Comparison of ENCODE assay signal across 8 cellular contexts in the genomic region with DNA sequence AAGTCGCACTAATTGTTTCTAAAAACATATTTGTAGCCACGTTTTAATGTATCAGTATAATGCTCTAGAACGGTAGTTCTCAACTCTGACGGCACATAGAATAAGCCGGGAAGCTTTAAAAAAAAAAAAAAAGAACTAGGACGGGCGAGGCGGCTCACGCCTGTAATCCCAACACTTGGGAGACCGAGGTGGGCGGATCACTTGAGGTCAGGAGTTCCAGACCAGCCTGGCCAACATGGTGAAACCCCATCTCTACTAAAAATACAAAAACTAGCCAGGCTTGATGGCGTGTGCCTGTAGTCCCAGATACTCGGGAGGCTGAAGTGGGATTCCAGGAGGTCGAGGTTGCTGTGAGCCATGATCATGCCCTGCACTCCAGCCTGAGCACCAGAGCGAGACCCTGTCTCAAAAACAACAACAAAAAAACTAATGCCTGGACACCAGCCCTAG. TPM values are rescaled to one million over a fixed set of nuclear protein-coding genes. Genes with fewer than 3 reads are reported as not detected.
DNase-seq lines count a peak whose midpoint lies in the region; ATAC-seq and TF ChIP-seq lines count a peak whose summit lies in the region.

No MANE protein-coding gene starts in this region.

- peak overlapping the region; percentile 77 for H3K27ac ChIP-seq in urinary bladder (ENCODE audit: low read depth)

- H3K27ac Mint-ChIP-seq in activated naive CD4-positive, alpha-beta T cell treated with anti-CD3 and anti-CD28 coated beads, Interleukin-2, amount 50 U/mL, for 24 hours = peak overlapping the region; percentile 77

- H3K4me3 ChIP-seq in cardiac fibroblast (replicated peaks in 1 of 2; ENCODE audit: low read depth in 2 of 2, low read length in 2 of 2) = peak overlapping the region; percentile 83 to 87
- no peak overlapping the region for H3K4me3 ChIP-seq in mucosa of descending colon
- H3K4me3 ChIP-seq in urinary bladder (ENCODE audit: low read depth, low read length) = peak overlapping the region; percentile 54

- no peaks in the 10 kb centered on the region for H3K9me3 Mint-ChIP-seq in activated naive CD4-positive, alpha-beta T cell treated with anti-CD3 and anti-CD28 coated beads, Interleukin-2, amount 50 U/mL, for 24 hours

- no peak for DNase-seq in activated naive CD4-positive, alpha-beta T cell treated with anti-CD3 and anti-CD28 coated beads, Interleukin-2, amount 50 U/mL, for 16 hours
- DNase-seq in cardiac fibroblast (ENCODE audit: low read depth in 2 of 2) (no peak), mucosa of descending colon (peak in 1 of 3 donors; percentile 19), NCI-H2196 (lab: John Stamatoyannopoulos, UW; ENCODE audit: unreplicated experiment) (no peak), midbrain (lab: John Stamatoyannopoulos, UW) (no peak)

- no peaks in the 10 kb centered on the region for H3K9me3 ChIP-seq in mucosa of descending colon

- no peaks in the 10 kb centered on the region for H3K27me3 Mint-ChIP-seq in activated naive CD4-positive, alpha-beta T cell treated with anti-CD3 and anti-CD28 coated beads, Interleukin-2, amount 50 U/mL, for 24 hours

- no peaks in the 10 kb centered on the region for H3K36me3 Mint-ChIP-seq in activated naive CD4-positive, alpha-beta T cell treated with anti-CD3 and anti-CD28 coated beads, Interleukin-2, amount 50 U/mL, for 24 hours

- WGBS in urinary bladder = 34% methylated on average over 15 of the region's 15 CpGs

- peak overlapping the region; percentile 88 for H3K4me3 Mint-ChIP-seq in activated naive CD4-positive, alpha-beta T cell treated with anti-CD3 and anti-CD28 coated beads, Interleukin-2, amount 50 U/mL, for 24 hours

- peak; percentile 20 for ATAC-seq in mucosa of descending colon
- no peak for ATAC-seq in GM18909 (IDR thresholded peaks at IDR 0.05; ENCODE audit: poor library complexity, unreplicated experiment)

- H3K36me3 ChIP-seq in mucosa of descending colon (ENCODE audit: low read depth) (no peaks in the 10 kb centered on the region), urinary bladder (ENCODE audit: insufficient read depth) (no peaks in the 10 kb centered on the region)

- peaks cover 29% of the 10 kb centered on the region for H3K4me1 Mint-ChIP-seq in activated naive CD4-positive, alpha-beta T cell treated with anti-CD3 and anti-CD28 coated beads, Interleukin-2, amount 50 U/mL, for 24 hours

- no peak for TF ChIP-seq CTCF in cardiac fibroblast (IDR thresholded peaks at IDR 0.05; ENCODE audit: low read depth, low read length)
- no peak for TF ChIP-seq CTCF in mucosa of descending colon (IDR thresholded peaks at IDR 0.05)

- intact Hi-C loops in mucosa of descending colon (cut with DNase I, micrococcal nuclease) = no loop called here

- H3K4me1 ChIP-seq in mucosa of descending colon (ENCODE audit: low read depth) (peaks cover 10% of the 10 kb centered on the region), urinary bladder (ENCODE audit: insufficient read depth) (no peaks in the 10 kb centered on the region)

RNA-seq across cellular contexts. Expression of a gene that starts 0.7 kb away (rescaled TPM):
- 10 to 100 TPM in 1 of 3 donors, 1 to 10 TPM in 2; 6.9 to 13.3 (median 7.9) TPM for total RNA-seq in mucosa of descending colon
- 5.1 TPM for total RNA-seq in urinary bladder
- 13.1 TPM for polyA plus RNA-seq in urinary bladder

RNA-seq across cellular contexts. Expression of a gene that starts 9.7 kb away (rescaled TPM):
- 100 to 1,000 TPM in 2 of 3 donors, 10 to 100 TPM in 1; 75.6 to 124 (median 112) TPM for total RNA-seq in mucosa of descending colon
- 117 TPM for total RNA-seq in urinary bladder
- polyA plus RNA-seq in urinary bladder = 66.0 TPM

RNA-seq across cellular contexts. Expression of a gene that starts 26.6 kb away (rescaled TPM):
- 100 to 1,000 TPM in 2 of 3 donors, 10 to 100 TPM in 1; 76.2 to 153 (median 124) TPM for total RNA-seq in mucosa of descending colon
- total RNA-seq in urinary bladder = 1.7 TPM
- 6.8 TPM for polyA plus RNA-seq in urinary bladder

Comparison
In these comparisons a context has a peak if more than half of its experiments do, and no peak if none do; other contexts are left out.
1. RNA of a gene that starts 26.6 kb away (total RNA-seq): 76.2 to 153 TPM in mucosa of descending colon; 1.7 TPM in urinary bladder (single experiment); every median in the first group is over 10 times any median in the second.